ENCODE assay signal across 8 cellular contexts in the genomic region with DNA sequence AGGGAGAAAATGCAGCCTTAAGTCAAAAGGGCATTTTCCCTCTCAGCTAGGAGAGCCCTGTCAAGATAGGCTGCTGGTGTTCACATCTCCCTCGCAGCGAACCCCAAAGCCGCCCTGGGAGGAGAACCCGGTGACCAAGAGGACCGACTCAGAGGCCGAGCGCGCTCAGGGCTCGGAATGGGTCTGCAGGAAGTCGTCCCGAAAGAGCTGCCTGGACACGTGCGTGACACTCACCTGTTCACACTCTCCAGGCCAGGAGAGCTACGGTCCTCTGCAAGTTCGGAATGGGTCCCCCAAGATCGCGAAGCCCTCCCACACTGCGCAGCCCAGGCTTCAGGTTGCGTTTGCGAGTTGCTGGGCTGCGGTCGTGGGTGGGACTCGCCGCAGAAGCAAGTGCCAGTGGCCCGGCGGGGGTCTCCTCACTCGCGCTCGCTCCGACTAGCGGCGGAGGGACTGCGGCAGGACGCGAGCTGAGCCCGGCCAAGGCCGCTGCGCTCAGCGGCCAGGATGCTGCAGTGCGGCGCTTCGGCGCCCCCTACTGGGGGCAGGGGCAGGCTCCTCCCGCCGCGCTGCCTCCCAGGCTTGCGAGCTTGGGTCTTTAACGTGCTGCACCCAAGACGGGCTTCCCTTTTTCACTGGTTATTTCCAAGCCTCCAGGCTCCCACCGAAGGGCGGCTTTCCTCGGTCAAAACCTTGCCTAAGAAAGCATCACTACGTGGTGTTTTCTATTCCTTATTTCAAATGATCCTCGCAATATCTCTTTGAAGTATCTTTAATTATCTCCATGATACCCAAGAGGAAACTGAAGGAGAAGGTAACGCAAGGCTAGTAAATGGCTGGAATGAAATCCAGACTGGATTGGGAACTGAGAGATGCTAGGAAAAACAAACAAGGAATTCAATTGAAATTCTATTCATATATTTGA. TPM values are rescaled to one million over a fixed set of nuclear protein-coding genes. Genes with fewer than 3 reads are reported as not detected.
DNase-seq lines count a peak whose midpoint lies in the region; ATAC-seq and TF ChIP-seq lines count a peak whose summit lies in the region.

A gene with protein sequence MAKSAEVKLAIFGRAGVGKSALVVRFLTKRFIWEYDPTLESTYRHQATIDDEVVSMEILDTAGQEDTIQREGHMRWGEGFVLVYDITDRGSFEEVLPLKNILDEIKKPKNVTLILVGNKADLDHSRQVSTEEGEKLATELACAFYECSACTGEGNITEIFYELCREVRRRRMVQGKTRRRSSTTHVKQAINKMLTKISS (minus strand): TSS at position 457 of the 925 bp plus-strand sequence. CDS start 3,928 bp downstream, outside the sequence.

- H3K9me3 ChIP-seq in A673 (ENCODE audit: low read depth, low read length, poor library complexity, severe bottlenecking): no peaks in the 10 kb centered on the region

- BruUV-seq in A673 (replicated peaks; lab: Mats Ljungman, UMichigan): no TSS peak

- CTCF ChIA-PET in A673 (lab: Charles Lee): interaction anchor here (0.6 to 2.0 kb wide), 11 partner anchors 8 to 484 kb away, joined by 3 to 8 read pairs (median 6); no protein-coding TSS in a partner anchor

- peak within 1 kb of the TSS; percentile 28 for H3K4me3 ChIP-seq in A673 (ENCODE audit: low read depth, low read length, poor library complexity, severe bottlenecking)

- H3K9me3 Mint-ChIP-seq in endothelial cell (ENCODE audit: unreplicated experiment): no peaks in the 10 kb centered on the region
- H3K9me3 Mint-ChIP-seq in mesothelial cell of epicardium: no peaks in the 10 kb centered on the region

- POLR2A ChIA-PET in A673 (lab: Charles Lee; ENCODE audit: low non-redundant PET): interaction anchor here (0.6 to 1.0 kb wide), 2 partner anchors 181 to 198 kb away, joined by 3 read pairs; no protein-coding TSS in a partner anchor

- intact Hi-C loops in A673 (cut with micrococcal nuclease; ENCODE audit: unreplicated experiment): loop anchor here (1.0 to 5.0 kb wide), 3 partner anchors 70 to 374 kb away; no protein-coding TSS in a partner anchor

- ATAC-seq in GM18519 (IDR thresholded peaks at IDR 0.05; ENCODE audit: low FRiP score, unreplicated experiment): peak; percentile 88
- peak; percentile 93 for ATAC-seq in HG03064 (IDR thresholded peaks at IDR 0.05; ENCODE audit: low read depth, unreplicated experiment)

- H3K4me3 Mint-ChIP-seq in endothelial cell (ENCODE audit: unreplicated experiment) (peak within 1 kb of the TSS; percentile 85), mesothelial cell of epicardium (peak within 1 kb of the TSS; percentile 80)

- H3K36me3 ChIP-seq in A673 (ENCODE audit: insufficient read depth, low read length, poor library complexity, severe bottlenecking): no peaks in the 10 kb centered on the region

- H3K36me3 Mint-ChIP-seq in endothelial cell (ENCODE audit: low read depth, unreplicated experiment): no peaks in the 10 kb centered on the region
- H3K36me3 Mint-ChIP-seq in mesothelial cell of epicardium: peaks cover 4% of the 10 kb centered on the region

- H3K27me3 Mint-ChIP-seq in endothelial cell (ENCODE audit: unreplicated experiment) (no peaks in the 10 kb centered on the region), mesothelial cell of epicardium (ENCODE audit: low read depth) (no peaks in the 10 kb centered on the region)

- H3K27me3 ChIP-seq in A673 (replicated peaks; ENCODE audit: insufficient read depth, low read depth, low read length, poor library complexity): no peaks in the 10 kb centered on the region

- H3K27ac ChIP-seq in A673 (ENCODE audit: low read depth, low read length, poor library complexity, severe bottlenecking): no peak within 1 kb of the TSS

- DNase-seq in A673 (ENCODE audit: low spot score): peak; percentile 85
- DNase-seq in NCI-H460 (ENCODE audit: extremely low read depth, low read depth): peak; percentile 48
- peak; percentile 18 for DNase-seq in activated CD8-positive, alpha-beta memory T cell treated with anti-CD3 and anti-CD28 coated beads, Interleukin-2, amount 50 U/mL, for 24 hours (ENCODE audit: extremely low read depth)
- peak; percentile 96 for DNase-seq in endothelial cell (ENCODE audit: low spot score)
- peak; percentile 87 to 95 for DNase-seq in mesothelial cell of epicardium (ENCODE audit: low spot score in 2 of 2, unreplicated experiment in 2 of 2)
- DNase-seq in stimulated activated CD8-positive, alpha-beta memory T cell treated with anti-CD3 and anti-CD28 coated beads, Interleukin-15, amount 100 ng/mL, for 4 hours (ENCODE audit: low read depth in 2 of 2): peak; percentile 14 to 49

- peaks cover 3% of the 10 kb centered on the region for H3K4me1 Mint-ChIP-seq in endothelial cell (ENCODE audit: unreplicated experiment)
- peaks cover 43% of the 10 kb centered on the region for H3K4me1 Mint-ChIP-seq in mesothelial cell of epicardium

- H3K27ac Mint-ChIP-seq in endothelial cell (ENCODE audit: unreplicated experiment) (no peak within 1 kb of the TSS), mesothelial cell of epicardium (peak within 1 kb of the TSS; percentile 20)

- peaks cover 5% of the 10 kb centered on the region for H3K4me1 ChIP-seq in A673 (ENCODE audit: insufficient read depth, low read length, poor library complexity, severe bottlenecking)

- TF ChIP-seq CTCF in A673 (conservative IDR thresholded peaks at IDR 0.05; ENCODE audit: low read depth, low read length) (peak; percentile 97), endothelial cell (IDR thresholded peaks at IDR 0.05; ENCODE audit: unreplicated experiment) (peak; percentile 91), mesothelial cell of epicardium (IDR thresholded peaks at IDR 0.05; ENCODE audit: unreplicated experiment) (peak; percentile 91)

RNA-seq across cellular contexts. Expression of the gene that starts here (rescaled TPM):
- total RNA-seq in A673 (2021) (0.35 TPM in 1 of 2 replicates, not detected in the other), endothelial cell (ENCODE audit: unreplicated experiment) (2.5 TPM), mesothelial cell of epicardium (28.6 to 34.0 TPM (median 33.3 TPM) in 3 replicates)
- total RNA-seq in NCI-H460 (2014; rRNA removed; shearing (Covaris generic)): not detected in 2 replicates
- polyA plus RNA-seq in NCI-H460 (2014; cell fraction: nucleus; rRNA removed): not detected in 2 replicates

Comparison
In these comparisons a context has a peak if more than half of its experiments do, and no peak if none do; other contexts are left out.
1. Peak in DNase-seq and H3K4me3 ChIP-seq in A673; RNA of the gene not detected or under 1 TPM.
2. Peak in DNase-seq in NCI-H460; RNA of the gene not detected or under 1 TPM.
3. DNase-seq: peak in every context shown above with its lines; median percentile 96 in endothelial cell; 91 in mesothelial cell of epicardium; 85 in A673; 48 in NCI-H460; 32 in stimulated activated CD8-positive, alpha-beta memory T cell treated with anti-CD3 and anti-CD28 coated beads, Interleukin-15, amount 100 ng/mL, for 4 hours; 18 in activated CD8-positive, alpha-beta memory T cell treated with anti-CD3 and anti-CD28 coated beads, Interleukin-2, amount 50 U/mL, for 24 hours.